ENCODE assay signal across 8 cellular contexts in the genomic region with DNA sequence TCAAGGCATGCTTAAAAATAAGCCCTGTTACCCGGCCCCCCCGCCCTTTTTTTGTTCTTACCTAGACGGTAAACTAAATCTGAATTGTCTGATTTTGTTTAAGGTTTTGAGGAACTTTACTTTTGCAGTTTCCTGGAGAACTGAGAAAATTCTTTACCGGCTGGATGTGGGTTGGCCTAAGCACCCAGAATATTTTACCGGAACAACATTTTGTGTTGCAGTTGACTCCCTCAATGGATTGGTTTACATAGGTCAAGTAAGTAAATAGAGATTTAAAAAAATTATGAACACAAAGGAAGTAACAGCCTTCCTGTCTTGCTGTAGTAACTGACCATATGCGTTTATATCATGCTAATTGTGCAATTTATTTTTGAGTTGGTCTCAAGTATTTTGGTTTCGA. TPM values are rescaled to one million over a fixed set of nuclear protein-coding genes. Genes with fewer than 3 reads are reported as not detected.
A peak's percentile ranks its signal among the peaks of the same experiment; 100 is the strongest.
DNase-seq lines count a peak whose midpoint lies in the region; ATAC-seq and TF ChIP-seq lines count a peak whose summit lies in the region.

No MANE protein-coding gene starts in this region.

- peaks cover 56% of the 10 kb centered on the region for H3K4me1 Mint-ChIP-seq in chondrocyte (ENCODE audit: low read depth)
- H3K4me1 Mint-ChIP-seq in nephron: peaks cover 37% of the 10 kb centered on the region

- H4K20me1 ChIP-seq in Loucy (ENCODE audit: insufficient read depth, low read length, poor library complexity, severe bottlenecking): peaks cover 53% of the 10 kb centered on the region

- no peaks in the 10 kb centered on the region for H3K9me2 ChIP-seq in Loucy (replicated peaks; ENCODE audit: low read depth, low read length)

- TF ChIP-seq CTCF in Loucy (conservative IDR thresholded peaks at IDR 0.05; ENCODE audit: low read length): no peak
- no peak for TF ChIP-seq CTCF in chondrocyte (IDR thresholded peaks at IDR 0.05)
- TF ChIP-seq CTCF in nephron (IDR thresholded peaks at IDR 0.05; ENCODE audit: unreplicated experiment in 3 of 3): no peak
- no peak for TF ChIP-seq CTCF in GM20000 (IDR thresholded peaks at IDR 0.05; ENCODE audit: extremely low read depth, missing control alignments)

- peak overlapping the region; percentile 85 for H3K4me2 ChIP-seq in Loucy (ENCODE audit: low read depth, low read length, poor library complexity, severe bottlenecking)

- peak overlapping the region; percentile 32 for H3K27ac Mint-ChIP-seq in chondrocyte (ENCODE audit: unreplicated experiment)
- H3K27ac Mint-ChIP-seq in nephron: peak overlapping the region; percentile 100

- DNase-seq in CD1c-positive myeloid dendritic cell (ENCODE audit: extremely low spot score): peak; percentile 73
- no peak for DNase-seq in chondrocyte (ENCODE audit: low spot score)
- DNase-seq in GM20000 (ENCODE audit: low spot score): no peak
- DNase-seq in medulla oblongata (ENCODE audit: extremely low spot score): no peak
- DNase-seq in iPS-NIHi11 (ENCODE audit: low spot score): no peak

- H3K79me2 ChIP-seq in Loucy (ENCODE audit: insufficient read depth, low read length): peaks cover 85% of the 10 kb centered on the region

- no peak overlapping the region; the same call in 1 of the 2 replicates for H2AFZ ChIP-seq in Loucy (ENCODE audit: low read length)

- peaks cover 53% of the 10 kb centered on the region for H3K4me1 ChIP-seq in Loucy (ENCODE audit: insufficient read depth, low read length, poor library complexity, severe bottlenecking)

- no peaks in the 10 kb centered on the region for H3F3A ChIP-seq in Loucy (ENCODE audit: low read depth)

- H3K9me3 Mint-ChIP-seq in chondrocyte (ENCODE audit: low read depth) (no peaks in the 10 kb centered on the region), nephron (no peaks in the 10 kb centered on the region)

- peaks cover 2% of the 10 kb centered on the region; the same call in 1 of the 2 replicates for H3K36me3 ChIP-seq in Loucy (ENCODE audit: insufficient read depth, low read length)

- ATAC-seq in HG03159 (IDR thresholded peaks at IDR 0.05; ENCODE audit: unreplicated experiment): no peak

- H3K9ac ChIP-seq in Loucy (ENCODE audit: low read depth, low read length, poor library complexity, severe bottlenecking): peak overlapping the region; percentile 91

- no peaks in the 10 kb centered on the region for H3K9me3 ChIP-seq in Loucy (ENCODE audit: insufficient read depth, low read depth, low read length)

- H3K27me3 Mint-ChIP-seq in chondrocyte (ENCODE audit: low read depth) (no peaks in the 10 kb centered on the region), nephron (ENCODE audit: low read depth) (no peaks in the 10 kb centered on the region)

- H3K36me3 Mint-ChIP-seq in chondrocyte (ENCODE audit: low read depth): no peaks in the 10 kb centered on the region
- peaks cover 12% of the 10 kb centered on the region for H3K36me3 Mint-ChIP-seq in nephron (ENCODE audit: low read depth)

- H3K4me3 ChIP-seq in Loucy (ENCODE audit: low read length, poor library complexity, severe bottlenecking): peak overlapping the region; percentile 96

- H3K27me3 ChIP-seq in Loucy (ENCODE audit: insufficient read depth, low read length, poor library complexity, severe bottlenecking): no peaks in the 10 kb centered on the region

- H3K4me3 Mint-ChIP-seq in chondrocyte (ENCODE audit: unreplicated experiment) (peak overlapping the region; percentile 97), nephron (peak overlapping the region; percentile 94 to 99 (median 98))

RNA-seq across cellular contexts. Expression of gene NHLRC3, which starts 0.8 kb away (rescaled TPM):
- total RNA-seq in chondrocyte: 18.2 to 22.8 TPM (median 20.2 TPM) in 3 replicates

RNA-seq across cellular contexts. Expression of gene PROSER1, which starts 1.1 kb away (rescaled TPM):
- total RNA-seq in chondrocyte: 19.4 to 24.1 TPM (median 23.4 TPM) in 3 replicates

RNA-seq across cellular contexts. Expression of gene STOML3, which starts 48.4 kb away (rescaled TPM):
- not detected in 3 replicates for total RNA-seq in chondrocyte
